20 cellular contexts compared by ENCODE assay signal in genomic region chr18:77251730-77252050, GRCh38. TPM values are rescaled to one million over a fixed set of nuclear protein-coding genes. Genes with fewer than 3 reads are reported as not detected.
"Had no signal": no experiment of that assay in that cellular context is flagged by ENCODE, and none has a peak within 500 bp of the region (broad histone marks: within the 10 kb centered on the region; RNA-seq: fewer than 3 reads in every experiment).

No MANE protein-coding gene starts in this region.

- DNase-seq: activated B cell treated with CpG ODN at 0.5 μM for 24 hours; activated CD4-positive, alpha-beta T cell treated with anti-CD3 and anti-CD28 coated beads, Interleukin-2, amount 10 ng/mL, durations not matched to agents 24 days and 14 days; activated effector memory CD4-positive, alpha-beta T cell treated with Interleukin-2 at 50 U/mL for 16 hours; activated T-cell treated with anti-CD3 and anti-CD28 coated beads, Interleukin-2, amount 50 U/mL, for 1 hour; dermis blood vessel endothelial cell; immature natural killer cell; naive thymus-derived CD4-positive, alpha-beta T cell; occipital lobe; sigmoid colon; stimulated activated CD4-positive, alpha-beta T cell treated with anti-CD3 and anti-CD28 coated beads, Interleukin-2, amount 100 ng/mL, for 48 hours; stimulated activated CD8-positive, alpha-beta memory T cell treated with anti-CD3 and anti-CD28 coated beads, Interleukin-4, amount 100 ng/mL, for 48 hours; stimulated activated naive CD8-positive, alpha-beta T cell treated with anti-CD3 and anti-CD28 coated beads, Interleukin-15, Interleukin-2, amounts not matched to agents 100 U/mL and 50 U/mL, for 24 hours; upper lobe of right lung had no signal

- H3K4me3 ChIP-seq: lung, sigmoid colon, SK-N-MC, upper lobe of right lung had no signal

- ATAC-seq: esophagus mucosa; naive thymus-derived CD4-positive, alpha-beta T cell had no signal

- H3K36me3 ChIP-seq: breast epithelium, sigmoid colon, upper lobe of right lung had no signal

- H3K9me3 ChIP-seq: upper lobe of right lung had no signal

- H3K4me3 Mint-ChIP-seq: activated B cell treated with CpG ODN at 0.5 μM for 24 hours; activated CD4-positive, alpha-beta T cell treated with anti-CD3 and anti-CD28 coated beads, Interleukin-2, amount 10 ng/mL, durations not matched to agents 24 days and 14 days; activated naive CD4-positive, alpha-beta T cell treated with anti-CD3 and anti-CD28 coated beads, Interleukin-2, amount 50 U/mL, for 24 hours had no signal

- H3K27ac Mint-ChIP-seq: activated B cell treated with CpG ODN at 0.5 μM for 24 hours; activated CD4-positive, alpha-beta T cell treated with anti-CD3 and anti-CD28 coated beads, Interleukin-2, amount 10 ng/mL, durations not matched to agents 24 days and 14 days; activated naive CD4-positive, alpha-beta T cell treated with anti-CD3 and anti-CD28 coated beads, Interleukin-2, amount 50 U/mL, for 24 hours; naive thymus-derived CD4-positive, alpha-beta T cell had no signal

- H3K27ac ChIP-seq: breast epithelium, sigmoid colon, SK-N-MC, upper lobe of right lung had no signal

RNA-seq across cellular contexts. Expression of gene GALR1, which starts 2.0 kb away (rescaled TPM):
- total RNA-seq: activated B cell treated with CpG ODN at 0.5 μM for 24 hours; activated CD4-positive, alpha-beta T cell treated with anti-CD3 and anti-CD28 coated beads, Interleukin-2, amount 10 ng/mL, durations not matched to agents 24 days and 14 days; dermis blood vessel endothelial cell; esophagus mucosa; fibroblast of villous mesenchyme; naive thymus-derived CD4-positive, alpha-beta T cell; T-helper 1 cell treated with Interleukin-12 subunit alpha and Interleukin-12 subunit beta and Interleukin-4 antibody, amounts not matched to agents 30 ng/mL and 1 ng/mL, for 36 hours had no signal
- polyA plus RNA-seq: immature natural killer cell; naive thymus-derived CD4-positive, alpha-beta T cell had no signal
